ENCODE assay signal across 1 cellular context in genomic region chr7:35277359-35277758, GRCh38.
TF ChIP-seq lines count a peak whose summit lies in the region.

No MANE protein-coding gene starts in this region.

TF ChIP-seq in K562, 482 proteins besides CTCF, POLR2A, EP300 and RAD21 (continued from another document):
- TF ChIP-seq MBD1 (CRISPR knock-in tag; IDR thresholded peaks at IDR 0.05), result no peak
- no peak for TF ChIP-seq AFF4 (CRISPR knock-in tag; IDR thresholded peaks at IDR 0.05)
